Comparison of ENCODE assay signal across 1 cellular context in the genomic region with DNA sequence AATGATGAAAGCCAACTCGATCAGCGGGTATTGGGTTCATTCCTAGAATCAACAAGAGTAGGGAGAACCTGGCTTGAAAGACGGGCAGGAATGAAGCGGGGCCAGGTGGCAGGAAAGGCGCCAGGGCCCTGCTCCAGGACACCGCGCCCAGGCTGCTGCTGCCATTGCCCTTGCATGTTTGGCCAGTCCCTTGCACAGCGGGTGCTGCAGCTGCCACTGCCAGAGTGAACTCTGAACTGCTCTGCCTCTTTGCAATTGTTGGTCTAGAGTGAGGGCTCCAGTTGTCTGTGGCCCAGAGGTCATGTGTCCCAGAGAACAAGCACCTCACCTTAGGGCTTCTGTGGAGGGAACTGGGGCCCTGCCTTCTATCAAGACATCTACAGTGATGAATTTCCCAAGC.
TF ChIP-seq lines count a peak whose summit lies in the region.

No MANE protein-coding gene starts in this region.

TF ChIP-seq in HepG2, 621 proteins besides CTCF, POLR2A, EP300 and RAD21 (continued from another document and continues in another):
- TF ChIP-seq, protein P1, sequence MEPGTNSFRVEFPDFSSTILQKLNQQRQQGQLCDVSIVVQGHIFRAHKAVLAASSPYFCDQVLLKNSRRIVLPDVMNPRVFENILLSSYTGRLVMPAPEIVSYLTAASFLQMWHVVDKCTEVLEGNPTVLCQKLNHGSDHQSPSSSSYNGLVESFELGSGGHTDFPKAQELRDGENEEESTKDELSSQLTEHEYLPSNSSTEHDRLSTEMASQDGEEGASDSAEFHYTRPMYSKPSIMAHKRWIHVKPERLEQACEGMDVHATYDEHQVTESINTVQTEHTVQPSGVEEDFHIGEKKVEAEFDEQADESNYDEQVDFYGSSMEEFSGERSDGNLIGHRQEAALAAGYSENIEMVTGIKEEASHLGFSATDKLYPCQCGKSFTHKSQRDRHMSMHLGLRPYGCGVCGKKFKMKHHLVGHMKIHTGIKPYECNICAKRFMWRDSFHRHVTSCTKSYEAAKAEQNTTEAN (CRISPR knock-in tag; conservative IDR thresholded peaks at IDR 0.05): no peak
- peak; percentile 52; the same call in 1 of the 2 replicates for TF ChIP-seq IRF2 (CRISPR knock-in tag; IDR thresholded peaks at IDR 0.05)
- TF ChIP-seq NFE2L2 (IDR thresholded peaks at IDR 0.05; ENCODE audit: low read length): no peak
- TF ChIP-seq ZNF225 (CRISPR knock-in tag; IDR thresholded peaks at IDR 0.05): no peak
- no peak for TF ChIP-seq ZEB1 (IDR thresholded peaks at IDR 0.05; ENCODE audit: insufficient replicate concordance, low read depth)
- TF ChIP-seq, protein P2, sequence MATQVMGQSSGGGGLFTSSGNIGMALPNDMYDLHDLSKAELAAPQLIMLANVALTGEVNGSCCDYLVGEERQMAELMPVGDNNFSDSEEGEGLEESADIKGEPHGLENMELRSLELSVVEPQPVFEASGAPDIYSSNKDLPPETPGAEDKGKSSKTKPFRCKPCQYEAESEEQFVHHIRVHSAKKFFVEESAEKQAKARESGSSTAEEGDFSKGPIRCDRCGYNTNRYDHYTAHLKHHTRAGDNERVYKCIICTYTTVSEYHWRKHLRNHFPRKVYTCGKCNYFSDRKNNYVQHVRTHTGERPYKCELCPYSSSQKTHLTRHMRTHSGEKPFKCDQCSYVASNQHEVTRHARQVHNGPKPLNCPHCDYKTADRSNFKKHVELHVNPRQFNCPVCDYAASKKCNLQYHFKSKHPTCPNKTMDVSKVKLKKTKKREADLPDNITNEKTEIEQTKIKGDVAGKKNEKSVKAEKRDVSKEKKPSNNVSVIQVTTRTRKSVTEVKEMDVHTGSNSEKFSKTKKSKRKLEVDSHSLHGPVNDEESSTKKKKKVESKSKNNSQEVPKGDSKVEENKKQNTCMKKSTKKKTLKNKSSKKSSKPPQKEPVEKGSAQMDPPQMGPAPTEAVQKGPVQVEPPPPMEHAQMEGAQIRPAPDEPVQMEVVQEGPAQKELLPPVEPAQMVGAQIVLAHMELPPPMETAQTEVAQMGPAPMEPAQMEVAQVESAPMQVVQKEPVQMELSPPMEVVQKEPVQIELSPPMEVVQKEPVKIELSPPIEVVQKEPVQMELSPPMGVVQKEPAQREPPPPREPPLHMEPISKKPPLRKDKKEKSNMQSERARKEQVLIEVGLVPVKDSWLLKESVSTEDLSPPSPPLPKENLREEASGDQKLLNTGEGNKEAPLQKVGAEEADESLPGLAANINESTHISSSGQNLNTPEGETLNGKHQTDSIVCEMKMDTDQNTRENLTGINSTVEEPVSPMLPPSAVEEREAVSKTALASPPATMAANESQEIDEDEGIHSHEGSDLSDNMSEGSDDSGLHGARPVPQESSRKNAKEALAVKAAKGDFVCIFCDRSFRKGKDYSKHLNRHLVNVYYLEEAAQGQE (IDR thresholded peaks at IDR 0.05; ENCODE audit: borderline replicate concordance in 1 of 2, low read depth in 1 of 2, low read length in 2 of 2): peak in 1 of 2 experiments; percentile 61; a peak in 1 of 4 replicates
- no peak for TF ChIP-seq NCOA1 (CRISPR knock-in tag; IDR thresholded peaks at IDR 0.05)
- TF ChIP-seq, protein P3, sequence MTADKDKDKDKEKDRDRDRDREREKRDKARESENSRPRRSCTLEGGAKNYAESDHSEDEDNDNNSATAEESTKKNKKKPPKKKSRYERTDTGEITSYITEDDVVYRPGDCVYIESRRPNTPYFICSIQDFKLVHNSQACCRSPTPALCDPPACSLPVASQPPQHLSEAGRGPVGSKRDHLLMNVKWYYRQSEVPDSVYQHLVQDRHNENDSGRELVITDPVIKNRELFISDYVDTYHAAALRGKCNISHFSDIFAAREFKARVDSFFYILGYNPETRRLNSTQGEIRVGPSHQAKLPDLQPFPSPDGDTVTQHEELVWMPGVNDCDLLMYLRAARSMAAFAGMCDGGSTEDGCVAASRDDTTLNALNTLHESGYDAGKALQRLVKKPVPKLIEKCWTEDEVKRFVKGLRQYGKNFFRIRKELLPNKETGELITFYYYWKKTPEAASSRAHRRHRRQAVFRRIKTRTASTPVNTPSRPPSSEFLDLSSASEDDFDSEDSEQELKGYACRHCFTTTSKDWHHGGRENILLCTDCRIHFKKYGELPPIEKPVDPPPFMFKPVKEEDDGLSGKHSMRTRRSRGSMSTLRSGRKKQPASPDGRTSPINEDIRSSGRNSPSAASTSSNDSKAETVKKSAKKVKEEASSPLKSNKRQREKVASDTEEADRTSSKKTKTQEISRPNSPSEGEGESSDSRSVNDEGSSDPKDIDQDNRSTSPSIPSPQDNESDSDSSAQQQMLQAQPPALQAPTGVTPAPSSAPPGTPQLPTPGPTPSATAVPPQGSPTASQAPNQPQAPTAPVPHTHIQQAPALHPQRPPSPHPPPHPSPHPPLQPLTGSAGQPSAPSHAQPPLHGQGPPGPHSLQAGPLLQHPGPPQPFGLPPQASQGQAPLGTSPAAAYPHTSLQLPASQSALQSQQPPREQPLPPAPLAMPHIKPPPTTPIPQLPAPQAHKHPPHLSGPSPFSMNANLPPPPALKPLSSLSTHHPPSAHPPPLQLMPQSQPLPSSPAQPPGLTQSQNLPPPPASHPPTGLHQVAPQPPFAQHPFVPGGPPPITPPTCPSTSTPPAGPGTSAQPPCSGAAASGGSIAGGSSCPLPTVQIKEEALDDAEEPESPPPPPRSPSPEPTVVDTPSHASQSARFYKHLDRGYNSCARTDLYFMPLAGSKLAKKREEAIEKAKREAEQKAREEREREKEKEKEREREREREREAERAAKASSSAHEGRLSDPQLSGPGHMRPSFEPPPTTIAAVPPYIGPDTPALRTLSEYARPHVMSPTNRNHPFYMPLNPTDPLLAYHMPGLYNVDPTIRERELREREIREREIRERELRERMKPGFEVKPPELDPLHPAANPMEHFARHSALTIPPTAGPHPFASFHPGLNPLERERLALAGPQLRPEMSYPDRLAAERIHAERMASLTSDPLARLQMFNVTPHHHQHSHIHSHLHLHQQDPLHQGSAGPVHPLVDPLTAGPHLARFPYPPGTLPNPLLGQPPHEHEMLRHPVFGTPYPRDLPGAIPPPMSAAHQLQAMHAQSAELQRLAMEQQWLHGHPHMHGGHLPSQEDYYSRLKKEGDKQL (CRISPR knock-in tag; IDR thresholded peaks at IDR 0.05; ENCODE audit: low read depth): no peak
- TF ChIP-seq IKZF1 (IDR thresholded peaks at IDR 0.05): no peak
- TF ChIP-seq ZNF549 (CRISPR knock-in tag; IDR thresholded peaks at IDR 0.05): peak; percentile 88; the same call in 1 of the 2 replicates
- TF ChIP-seq SRSF9 (IDR thresholded peaks at IDR 0.05; ENCODE audit: borderline replicate concordance, insufficient read depth, low read depth, low read length, poor library complexity, severe bottlenecking): no peak
- peak; percentile 87 for TF ChIP-seq XRCC5 (optimal IDR thresholded peaks at IDR 0.05; ENCODE audit: low read length)
- peak; percentile 43; the same call in 1 of the 2 replicates for TF ChIP-seq BORCS8-MEF2B (CRISPR knock-in tag; IDR thresholded peaks at IDR 0.05)
- TF ChIP-seq ZSCAN21 (CRISPR knock-in tag; IDR thresholded peaks at IDR 0.05; ENCODE audit: borderline replicate concordance): peak; percentile 55; the same call in 1 of the 2 replicates
- TF ChIP-seq RORA (CRISPR knock-in tag; IDR thresholded peaks at IDR 0.05): no peak
- TF ChIP-seq, protein P4, sequence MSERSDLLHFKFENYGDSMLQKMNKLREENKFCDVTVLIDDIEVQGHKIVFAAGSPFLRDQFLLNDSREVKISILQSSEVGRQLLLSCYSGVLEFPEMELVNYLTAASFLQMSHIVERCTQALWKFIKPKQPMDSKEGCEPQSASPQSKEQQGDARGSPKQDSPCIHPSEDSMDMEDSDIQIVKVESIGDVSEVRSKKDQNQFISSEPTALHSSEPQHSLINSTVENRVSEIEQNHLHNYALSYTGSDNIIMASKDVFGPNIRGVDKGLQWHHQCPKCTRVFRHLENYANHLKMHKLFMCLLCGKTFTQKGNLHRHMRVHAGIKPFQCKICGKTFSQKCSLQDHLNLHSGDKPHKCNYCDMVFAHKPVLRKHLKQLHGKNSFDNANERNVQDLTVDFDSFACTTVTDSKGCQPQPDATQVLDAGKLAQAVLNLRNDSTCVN (CRISPR knock-in tag; IDR thresholded peaks at IDR 0.05; ENCODE audit: borderline replicate concordance): peak; percentile 93; the same call in 1 of the 2 replicates
- no peak for TF ChIP-seq ZNF337 (CRISPR knock-in tag; IDR thresholded peaks at IDR 0.05; ENCODE audit: borderline replicate concordance, low read depth)
- TF ChIP-seq SOX6 (IDR thresholded peaks at IDR 0.05): no peak
- peak; percentile 67 for TF ChIP-seq SOX6 (CRISPR knock-in tag; IDR thresholded peaks at IDR 0.05)
- no peak for TF ChIP-seq ZSCAN25 (CRISPR knock-in tag; IDR thresholded peaks at IDR 0.05)
- peak; percentile 63; the same call in 1 of the 2 replicates for TF ChIP-seq ZNF280B (CRISPR knock-in tag; IDR thresholded peaks at IDR 0.05; ENCODE audit: borderline replicate concordance)
- TF ChIP-seq ZFP1 (CRISPR knock-in tag; IDR thresholded peaks at IDR 0.05): no peak
- no peak for TF ChIP-seq LBX2 (CRISPR knock-in tag; IDR thresholded peaks at IDR 0.05; ENCODE audit: borderline replicate concordance)
- peak; percentile 86 for TF ChIP-seq ARID5B (CRISPR knock-in tag; IDR thresholded peaks at IDR 0.05)
- TF ChIP-seq NFATC3 (CRISPR knock-in tag; IDR thresholded peaks at IDR 0.05): no peak
- TF ChIP-seq, protein P5, sequence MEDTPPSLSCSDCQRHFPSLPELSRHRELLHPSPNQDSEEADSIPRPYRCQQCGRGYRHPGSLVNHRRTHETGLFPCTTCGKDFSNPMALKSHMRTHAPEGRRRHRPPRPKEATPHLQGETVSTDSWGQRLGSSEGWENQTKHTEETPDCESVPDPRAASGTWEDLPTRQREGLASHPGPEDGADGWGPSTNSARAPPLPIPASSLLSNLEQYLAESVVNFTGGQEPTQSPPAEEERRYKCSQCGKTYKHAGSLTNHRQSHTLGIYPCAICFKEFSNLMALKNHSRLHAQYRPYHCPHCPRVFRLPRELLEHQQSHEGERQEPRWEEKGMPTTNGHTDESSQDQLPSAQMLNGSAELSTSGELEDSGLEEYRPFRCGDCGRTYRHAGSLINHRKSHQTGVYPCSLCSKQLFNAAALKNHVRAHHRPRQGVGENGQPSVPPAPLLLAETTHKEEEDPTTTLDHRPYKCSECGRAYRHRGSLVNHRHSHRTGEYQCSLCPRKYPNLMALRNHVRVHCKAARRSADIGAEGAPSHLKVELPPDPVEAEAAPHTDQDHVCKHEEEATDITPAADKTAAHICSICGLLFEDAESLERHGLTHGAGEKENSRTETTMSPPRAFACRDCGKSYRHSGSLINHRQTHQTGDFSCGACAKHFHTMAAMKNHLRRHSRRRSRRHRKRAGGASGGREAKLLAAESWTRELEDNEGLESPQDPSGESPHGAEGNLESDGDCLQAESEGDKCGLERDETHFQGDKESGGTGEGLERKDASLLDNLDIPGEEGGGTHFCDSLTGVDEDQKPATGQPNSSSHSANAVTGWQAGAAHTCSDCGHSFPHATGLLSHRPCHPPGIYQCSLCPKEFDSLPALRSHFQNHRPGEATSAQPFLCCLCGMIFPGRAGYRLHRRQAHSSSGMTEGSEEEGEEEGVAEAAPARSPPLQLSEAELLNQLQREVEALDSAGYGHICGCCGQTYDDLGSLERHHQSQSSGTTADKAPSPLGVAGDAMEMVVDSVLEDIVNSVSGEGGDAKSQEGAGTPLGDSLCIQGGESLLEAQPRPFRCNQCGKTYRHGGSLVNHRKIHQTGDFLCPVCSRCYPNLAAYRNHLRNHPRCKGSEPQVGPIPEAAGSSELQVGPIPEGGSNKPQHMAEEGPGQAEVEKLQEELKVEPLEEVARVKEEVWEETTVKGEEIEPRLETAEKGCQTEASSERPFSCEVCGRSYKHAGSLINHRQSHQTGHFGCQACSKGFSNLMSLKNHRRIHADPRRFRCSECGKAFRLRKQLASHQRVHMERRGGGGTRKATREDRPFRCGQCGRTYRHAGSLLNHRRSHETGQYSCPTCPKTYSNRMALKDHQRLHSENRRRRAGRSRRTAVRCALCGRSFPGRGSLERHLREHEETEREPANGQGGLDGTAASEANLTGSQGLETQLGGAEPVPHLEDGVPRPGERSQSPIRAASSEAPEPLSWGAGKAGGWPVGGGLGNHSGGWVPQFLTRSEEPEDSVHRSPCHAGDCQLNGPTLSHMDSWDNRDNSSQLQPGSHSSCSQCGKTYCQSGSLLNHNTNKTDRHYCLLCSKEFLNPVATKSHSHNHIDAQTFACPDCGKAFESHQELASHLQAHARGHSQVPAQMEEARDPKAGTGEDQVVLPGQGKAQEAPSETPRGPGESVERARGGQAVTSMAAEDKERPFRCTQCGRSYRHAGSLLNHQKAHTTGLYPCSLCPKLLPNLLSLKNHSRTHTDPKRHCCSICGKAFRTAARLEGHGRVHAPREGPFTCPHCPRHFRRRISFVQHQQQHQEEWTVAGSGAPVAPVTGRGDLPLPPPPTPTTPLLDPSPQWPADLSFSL (CRISPR knock-in tag; IDR thresholded peaks at IDR 0.05): no peak
- no peak for TF ChIP-seq ZNF282 (IDR thresholded peaks at IDR 0.05; ENCODE audit: partially characterized antibody)
